ENCODE assay signal across 1 cellular context in genomic region chr19:13154241-13154778, GRCh38.
TF ChIP-seq lines count a peak whose summit lies in the region.

No MANE protein-coding gene starts in this region.

TF ChIP-seq in SK-N-SH, 30 proteins besides CTCF, POLR2A, EP300 and RAD21 (continued from another document):
- peak; percentile 20; the same call in 1 of the 2 replicates for TF ChIP-seq REST (IDR thresholded peaks at IDR 0.05; ENCODE audit: low read depth, low read length)
- no peak for TF ChIP-seq GATA2 (CRISPR knock-in tag; IDR thresholded peaks at IDR 0.05)
- peak; percentile 38; the same call in 1 of the 2 replicates for TF ChIP-seq PBX3 (IDR thresholded peaks at IDR 0.05)
- TF ChIP-seq CHD2 (IDR thresholded peaks at IDR 0.05; ENCODE audit: low read length, partially characterized antibody) = peak; percentile 71
- no peak for TF ChIP-seq NFIC (IDR thresholded peaks at IDR 0.05; ENCODE audit: borderline replicate concordance)
- TF ChIP-seq JUND (IDR thresholded peaks at IDR 0.05) = peak; percentile 75
- TF ChIP-seq TAF1 (IDR thresholded peaks at IDR 0.05; ENCODE audit: borderline replicate concordance, low read depth, low read length) = no peak; the same call in none of the 2 replicates
- peak; percentile 70 for TF ChIP-seq TCF12 (IDR thresholded peaks at IDR 0.05)
- no peak for TF ChIP-seq EZH2phosphoT487 (IDR thresholded peaks at IDR 0.05; ENCODE audit: borderline replicate concordance, low read depth)
- 0 out of 2 replicates have a peak, but pooled peaks have one; percentile 5 for TF ChIP-seq ELF1 (IDR thresholded peaks at IDR 0.05)
- TF ChIP-seq NRF1 (IDR thresholded peaks at IDR 0.05; ENCODE audit: low read depth, low read length) = no peak
- peak; percentile 72; the same call in 1 of the 2 replicates for TF ChIP-seq FOSL2 (IDR thresholded peaks at IDR 0.05; ENCODE audit: borderline replicate concordance, low read depth)
- TF ChIP-seq FOXJ3 (CRISPR knock-in tag; IDR thresholded peaks at IDR 0.05) = no peak
- peak; percentile 7; the same call in 1 of the 2 replicates for TF ChIP-seq POLR2AphosphoS5 (IDR thresholded peaks at IDR 0.05; ENCODE audit: low read depth, low read length)
- TF ChIP-seq TEAD4 (IDR thresholded peaks at IDR 0.05; ENCODE audit: borderline replicate concordance, insufficient read depth) = peak; percentile 77
- TF ChIP-seq IRF3 (IDR thresholded peaks at IDR 0.05; ENCODE audit: low read depth, low read length) = no peak
